Comparison of ENCODE assay signal across 23 cellular contexts in the genomic region with DNA sequence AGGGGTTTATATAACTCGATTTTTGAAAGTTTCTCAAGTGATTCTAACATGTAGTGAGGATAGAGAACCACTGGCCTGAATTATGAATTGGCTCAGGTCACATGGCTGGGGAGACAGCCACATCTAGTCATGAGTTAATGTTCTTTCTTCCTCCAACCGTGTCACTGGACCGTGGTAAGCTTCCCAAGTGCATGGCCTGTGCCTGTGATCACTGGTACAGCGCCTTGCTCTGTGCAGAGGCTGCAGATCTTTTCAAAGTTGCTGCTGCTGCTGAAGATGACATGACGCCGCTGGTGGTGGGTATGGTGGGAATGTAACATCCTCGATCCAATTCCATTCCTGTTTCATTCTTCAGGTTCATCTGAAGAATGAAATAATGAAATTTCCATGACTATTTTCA.
"Had no signal": no experiment of that assay in that cellular context is flagged by ENCODE, and none has a peak within 500 bp of the region (broad histone marks: within the 10 kb centered on the region; RNA-seq: fewer than 3 reads in every experiment).

No MANE protein-coding gene starts in this region.

- H3K27ac ChIP-seq: neural progenitor cell, ovary, parathyroid adenoma, psoas muscle, right lobe of liver, sigmoid colon, stomach, thoracic aorta, thyroid gland, tibial nerve, upper lobe of left lung, vagina had no signal

- DNase-seq: occipital lobe; ovary; psoas muscle; right cardiac atrium; right lobe of liver; sigmoid colon; small intestine; stimulated activated CD4-positive, alpha-beta T cell treated with anti-CD3 and anti-CD28 coated beads, Interleukin-15, amount 100 ng/mL, for 24 hours; stimulated activated CD4-positive, alpha-beta T cell treated with anti-CD3 and anti-CD28 coated beads, Interleukin-2, amount 100 ng/mL, for 24 hours; stimulated activated CD4-positive, alpha-beta T cell treated with anti-CD3 and anti-CD28 coated beads, Interleukin-2, amount 100 ng/mL, for 48 hours; stimulated activated CD4-positive, alpha-beta T cell treated with anti-CD3 and anti-CD28 coated beads, Interleukin-4, amount 100 ng/mL, for 24 hours; stimulated activated naive B cell treated with anti-CD40 and anti-IgM and Interleukin-4, amounts not matched to agents 10 μg/mL and 1 μg/mL and 100 μg/mL, for 72 hours; stimulated activated naive CD4-positive, alpha-beta T cell treated with Interleukin-2 at 50 U/mL for 16 hours; stomach; thyroid gland; trophoblast cell; upper lobe of left lung had no signal

- H3K4me3 ChIP-seq: neural progenitor cell, ovary, psoas muscle, right lobe of liver, sigmoid colon, stomach, thoracic aorta, thyroid gland, tibial nerve, upper lobe of left lung, vagina had no signal

- H3K27me3 ChIP-seq: neural progenitor cell, ovary, right lobe of liver, sigmoid colon, stomach, thyroid gland, tibial nerve, upper lobe of left lung, vagina had no signal

- ATAC-seq: psoas muscle; right cardiac atrium; right lobe of liver; stimulated activated effector memory CD8-positive, alpha-beta T cell treated with anti-CD3 and anti-CD28 coated beads, Interleukin-12 subunit alpha, Interleukin-12 subunit beta, amount 100 ng/mL, for 72 hours; stimulated activated naive B cell treated with anti-CD40 and anti-IgM and Interleukin-4, amounts not matched to agents 10 μg/mL and 1 μg/mL and 100 μg/mL, for 72 hours had no signal

- H3K9me3 ChIP-seq: ovary, psoas muscle, right lobe of liver, sigmoid colon, stomach, thoracic aorta, thyroid gland, tibial nerve, upper lobe of left lung, vagina had no signal

- H3K36me3 ChIP-seq: neural progenitor cell, ovary, right lobe of liver, sigmoid colon, stomach, thoracic aorta, thyroid gland, tibial nerve, upper lobe of left lung, vagina had no signal
